Comparison of ENCODE assay signal across 17 cellular contexts in genomic region chr10:127349737-127350136, GRCh38.
"Had no signal": no experiment of that assay in that cellular context is flagged by ENCODE, and none has a peak within 500 bp of the region (broad histone marks: within the 10 kb centered on the region; RNA-seq: fewer than 3 reads in every experiment).

No MANE protein-coding gene starts in this region.

- H3K4me3 ChIP-seq: psoas muscle, transverse colon had no signal

- H3K27me3 ChIP-seq: transverse colon had no signal

- H3K9me3 ChIP-seq: psoas muscle, transverse colon had no signal

- ATAC-seq: activated CD4-positive, alpha-beta T cell treated with anti-CD3 and anti-CD28 coated beads for 36 hours; activated CD8-positive, alpha-beta T cell treated with anti-CD3 and anti-CD28 coated beads for 36 hours; activated naive CD8-positive, alpha-beta T cell treated with anti-CD3 and anti-CD28 coated beads, Interleukin-2, amount 50 U/mL, for 24 hours; activated T-cell treated with anti-CD3 and anti-CD28 coated beads, Interleukin-2, amount 50 U/mL, for 72 hours; left colon; psoas muscle; sciatic nerve; T-cell had no signal

- H3K27ac ChIP-seq: psoas muscle, transverse colon had no signal

- H3K36me3 ChIP-seq: transverse colon had no signal

- DNase-seq: activated CD4-positive, alpha-beta T cell treated with anti-CD3 and anti-CD28 coated beads for 36 hours; activated CD8-positive, alpha-beta memory T cell treated with anti-CD3 and anti-CD28 coated beads, Interleukin-2, amount 50 U/mL, for 4 hours; activated CD8-positive, alpha-beta T cell treated with anti-CD3 and anti-CD28 coated beads for 36 hours; activated naive CD8-positive, alpha-beta T cell treated with anti-CD3 and anti-CD28 coated beads, Interleukin-2, amount 50 U/mL, for 24 hours; activated T-cell treated with anti-CD3 and anti-CD28 coated beads, Interleukin-2, amount 50 U/mL, for 72 hours; caudate nucleus; cortex of kidney; effector CD8-positive, alpha-beta T cell; hippocampal formation; left colon; psoas muscle; stimulated activated naive CD4-positive, alpha-beta T cell; substantia nigra; T-cell; T1000; transverse colon had no signal
